17 cellular contexts compared by ENCODE assay signal in genomic region chr5:128857061-128857677, GRCh38.
A peak's percentile ranks its signal among the peaks of the same experiment; 100 is the strongest.
DNase-seq lines count a peak whose midpoint lies in the region; ATAC-seq and TF ChIP-seq lines count a peak whose summit lies in the region.
"Had no signal": no experiment of that assay in that cellular context is flagged by ENCODE, and none has a peak within 500 bp of the region (broad histone marks: within the 10 kb centered on the region; RNA-seq: fewer than 3 reads in every experiment).

No MANE protein-coding gene starts in this region.

- DNase-seq in HCEC 1CT (peak; percentile 59), IMR-90 (no peak), dedifferentiated amniotic fluid mesenchymal stem cell (ENCODE audit: extremely low spot score) (peak; percentile 25), osteocyte (ENCODE audit: extremely low spot score, unreplicated experiment) (no peak), middle frontal gyrus (ENCODE audit: extremely low spot score, low spot score) (no peak)
- DNase-seq in activated T-cell treated with anti-CD3 and anti-CD28 coated beads, Interleukin-2, amount 50 U/mL, for 24 hours: no peak
- DNase-seq: BE2C; CD8-positive, alpha-beta T cell; COR-L47; DMS153; DMS79 treated with DMSO at 0.1 percent for 48 hours; EL; GOT3; H9 had no signal

- H3K4me2 ChIP-seq in IMR-90 (ENCODE audit: low read depth, low read length): no peak overlapping the region
- H3K4me2 ChIP-seq: A549 had no signal

- H4K5ac ChIP-seq in IMR-90 (ENCODE audit: low read depth, low read length): no peak overlapping the region

- no peak overlapping the region for H3K9ac ChIP-seq in IMR-90 (ENCODE audit: low read depth, low read length)

- H2AK5ac ChIP-seq in IMR-90 (ENCODE audit: low read depth, low read length): no peak overlapping the region

- no peak overlapping the region for H3K14ac ChIP-seq in IMR-90 (replicated peaks; ENCODE audit: low read depth, low read length)

- BruUV-seq in IMR-90 (replicated peaks; lab: Mats Ljungman, UMichigan): no TSS peak

- no peak overlapping the region for H2AK9ac ChIP-seq in IMR-90 (replicated peaks; ENCODE audit: low read depth, low read length, poor library complexity)

- H4K8ac ChIP-seq in IMR-90 (ENCODE audit: low read depth in 2 of 2, low read length in 2 of 2): no peak overlapping the region

- H2BK5ac ChIP-seq in IMR-90 (ENCODE audit: low read depth, low read length, poor library complexity, severe bottlenecking): no peak overlapping the region

- H3K23ac ChIP-seq in IMR-90 (ENCODE audit: low read depth, low read length): no peak overlapping the region

- no peaks in the 10 kb centered on the region for H3K4me1 ChIP-seq in IMR-90 (ENCODE audit: control insufficient read depth, insufficient read depth, low read length)
- H3K4me1 ChIP-seq: A549, BE2C had no signal

- H4K20me1 ChIP-seq in IMR-90 (ENCODE audit: insufficient read depth, low read length): no peaks in the 10 kb centered on the region

- no peak overlapping the region for H3K4me3 Mint-ChIP-seq in osteocyte (ENCODE audit: unreplicated experiment)
- H3K4me3 Mint-ChIP-seq in activated T-cell treated with anti-CD3 and anti-CD28 coated beads, Interleukin-2, amount 50 U/mL, for 24 hours: no peak overlapping the region
- H3K4me3 Mint-ChIP-seq: CD8-positive, alpha-beta T cell; H9 had no signal

- H3K27me3 Mint-ChIP-seq in osteocyte (ENCODE audit: unreplicated experiment): peaks cover 60% of the 10 kb centered on the region
- no peaks in the 10 kb centered on the region for H3K27me3 Mint-ChIP-seq in activated T-cell treated with anti-CD3 and anti-CD28 coated beads, Interleukin-2, amount 50 U/mL, for 24 hours

- H2AFZ ChIP-seq in IMR-90 (replicated peaks; ENCODE audit: low read length, poor library complexity): no peak overlapping the region

- H4K91ac ChIP-seq in IMR-90 (ENCODE audit: insufficient read depth, low read depth, low read length): no peak overlapping the region

- H3K4me3 ChIP-seq in IMR-90 (ENCODE audit: insufficient read depth, low read depth, low read length): no peak overlapping the region
- H3K4me3 ChIP-seq: A549 had no signal

- H3K36me3 ChIP-seq in IMR-90 (ENCODE audit: control insufficient read depth, insufficient read depth, low read length): no peaks in the 10 kb centered on the region
- H3K36me3 ChIP-seq: BE2C had no signal

- no peaks in the 10 kb centered on the region for H3K9me3 ChIP-seq in IMR-90 (ENCODE audit: control insufficient read depth, insufficient read depth, low read length)
- H3K9me3 ChIP-seq: A549, BE2C had no signal

- CTCF ChIA-PET in IMR-90 (lab: Yijun Ruan, JAX): no interaction called here

- H2BK120ac ChIP-seq in IMR-90 (ENCODE audit: low read depth, low read length): no peak overlapping the region

- POLR2A ChIA-PET in IMR-90 (lab: Charles Lee; ENCODE audit: unreplicated experiment): no interaction called here

- WGBS in IMR-90 (ENCODE audit: extremely low coverage in 2 of 2, insufficient read length in 1 of 2), 2 experiments: no CpG with 5 or more reads among the region's 3 CpGs

- no peaks in the 10 kb centered on the region for H3K9me1 ChIP-seq in IMR-90 (ENCODE audit: insufficient read depth, low read length)

- TF ChIP-seq RAD21 in IMR-90 (IDR thresholded peaks at IDR 0.05; ENCODE audit: low read length): no peak

- intact Hi-C loops in IMR-90 (cut with micrococcal nuclease): no loop called here

- peaks cover 13% of the 10 kb centered on the region for H3K9me3 Mint-ChIP-seq in osteocyte (ENCODE audit: unreplicated experiment)
- H3K9me3 Mint-ChIP-seq in activated T-cell treated with anti-CD3 and anti-CD28 coated beads, Interleukin-2, amount 50 U/mL, for 24 hours: peaks cover 7% of the 10 kb centered on the region

- no peak overlapping the region for H2BK15ac ChIP-seq in IMR-90 (ENCODE audit: low read depth, low read length)

- no peak overlapping the region for H3K18ac ChIP-seq in IMR-90 (ENCODE audit: low read depth, low read length)

- no peaks in the 10 kb centered on the region for H3K27me3 ChIP-seq in IMR-90 (ENCODE audit: control insufficient read depth, insufficient read depth, low read length)
- H3K27me3 ChIP-seq: BE2C had no signal

- H3K27ac Mint-ChIP-seq in osteocyte (ENCODE audit: unreplicated experiment): peak overlapping the region; percentile 16
- H3K27ac Mint-ChIP-seq in activated T-cell treated with anti-CD3 and anti-CD28 coated beads, Interleukin-2, amount 50 U/mL, for 24 hours: no peak overlapping the region
- H3K27ac Mint-ChIP-seq: CD8-positive, alpha-beta T cell had no signal

- peak; percentile 24 for ATAC-seq in IMR-90 (ENCODE audit: low read depth)
- ATAC-seq: A549; CD8-positive, alpha-beta T cell; HepG2 had no signal

- no peak overlapping the region for H3K27ac ChIP-seq in IMR-90 (ENCODE audit: insufficient read depth, low read length)
- H3K27ac ChIP-seq: A549, C4-2B had no signal

- no peak overlapping the region for H2BK20ac ChIP-seq in IMR-90 (ENCODE audit: low read depth, low read length)

- H3K56ac ChIP-seq in IMR-90 (ENCODE audit: extremely low read depth, insufficient read depth, low read length): no peak overlapping the region

- peaks cover 3% of the 10 kb centered on the region for H3K36me3 Mint-ChIP-seq in osteocyte (ENCODE audit: unreplicated experiment)
- no peaks in the 10 kb centered on the region for H3K36me3 Mint-ChIP-seq in activated T-cell treated with anti-CD3 and anti-CD28 coated beads, Interleukin-2, amount 50 U/mL, for 24 hours (ENCODE audit: low read depth)
- H3K36me3 Mint-ChIP-seq: CD8-positive, alpha-beta T cell had no signal

- H3K4ac ChIP-seq in IMR-90 (ENCODE audit: low read depth, low read length): no peak overlapping the region

- in situ Hi-C loops in IMR-90 (cut with MboI; ENCODE audit: low sequenced_read_pairs): no loop called here

- TF ChIP-seq POLR2A in IMR-90 (IDR thresholded peaks at IDR 0.05; ENCODE audit: low read depth, low read length): no peak

- peaks cover 7% of the 10 kb centered on the region for H3K4me1 Mint-ChIP-seq in osteocyte (ENCODE audit: unreplicated experiment)
- no peaks in the 10 kb centered on the region for H3K4me1 Mint-ChIP-seq in activated T-cell treated with anti-CD3 and anti-CD28 coated beads, Interleukin-2, amount 50 U/mL, for 24 hours (ENCODE audit: low read depth)
- H3K4me1 Mint-ChIP-seq: H9 had no signal

- dilution Hi-C loops in IMR-90 (cut with HindIII; ENCODE audit: low sequenced_read_pairs, unreplicated experiment): no loop called here

- no peaks in the 10 kb centered on the region for H3K79me1 ChIP-seq in IMR-90 (ENCODE audit: low read depth in 1 of 2, low read length in 2 of 2)

- TF ChIP-seq CTCF in IMR-90 (conservative IDR thresholded peaks at IDR 0.05; ENCODE audit: low read depth, low read length): no peak
- no peak for TF ChIP-seq CTCF in osteocyte (IDR thresholded peaks at IDR 0.05)

TF ChIP-seq in IMR-90, 13 proteins besides CTCF, POLR2A, EP300 and RAD21:
- TF ChIP-seq SMC3 (IDR thresholded peaks at IDR 0.05; ENCODE audit: low read depth, low read length): no peak
- TF ChIP-seq RCOR1 (IDR thresholded peaks at IDR 0.05; ENCODE audit: insufficient replicate concordance, low read length): no peak
- no peak for TF ChIP-seq ELK1 (IDR thresholded peaks at IDR 0.05; ENCODE audit: borderline replicate concordance, low read depth, low read length)
- no peak for TF ChIP-seq RFX5 (IDR thresholded peaks at IDR 0.05; ENCODE audit: low read depth, low read length)
- TF ChIP-seq CHD1 (IDR thresholded peaks at IDR 0.05; ENCODE audit: low read depth, low read length): no peak
- no peak for TF ChIP-seq MAZ (IDR thresholded peaks at IDR 0.05; ENCODE audit: borderline replicate concordance, low read depth, low read length)
- no peak for TF ChIP-seq FOS (IDR thresholded peaks at IDR 0.05; ENCODE audit: low read depth, low read length)
- no peak for TF ChIP-seq CEBPB (IDR thresholded peaks at IDR 0.05; ENCODE audit: low read depth, low read length)
- no peak for TF ChIP-seq USF2 (IDR thresholded peaks at IDR 0.05; ENCODE audit: low read depth, low read length)
- no peak for TF ChIP-seq MAFK (IDR thresholded peaks at IDR 0.05; ENCODE audit: low read depth, low read length)

Comparison
In these comparisons a context has a peak if more than half of its experiments do, and no peak if none do; other contexts are left out.
1. DNase-seq: peak in HCEC 1CT (single experiment) and dedifferentiated amniotic fluid mesenchymal stem cell (single experiment); none in IMR-90 (single experiment), osteocyte (single experiment), activated T-cell treated with anti-CD3 and anti-CD28 coated beads, Interleukin-2, amount 50 U/mL, for 24 hours (single experiment) and middle frontal gyrus (single experiment).